ENCODE assay signal across 29 cellular contexts in genomic region chr15:71056111-71056510, GRCh38. TPM values are rescaled to one million over a fixed set of nuclear protein-coding genes. Genes with fewer than 3 reads are reported as not detected.
"Had no signal": no experiment of that assay in that cellular context is flagged by ENCODE, and none has a peak within 500 bp of the region (broad histone marks: within the 10 kb centered on the region; RNA-seq: fewer than 3 reads in every experiment).

No MANE protein-coding gene starts in this region.

- DNase-seq: activated CD4-positive, alpha-beta memory T cell treated with anti-CD3 and anti-CD28 coated beads, Interleukin-2, amount 10 ng/mL, durations not matched to agents 7 days and 5 days; activated CD4-positive, alpha-beta T cell treated with anti-CD3 and anti-CD28 coated beads for 1 hour; activated CD4-positive, alpha-beta T cell treated with anti-CD3 and anti-CD28 coated beads for 48 hours; activated CD4-positive, CD25-positive, alpha-beta regulatory T cell; activated CD8-positive, alpha-beta memory T cell treated with anti-CD3 and anti-CD28 coated beads for 24 hours; activated CD8-positive, alpha-beta memory T cell treated with anti-CD3 and anti-CD28 coated beads, Interleukin-2, amount 10 ng/mL, durations not matched to agents 7 days and 5 days; activated CD8-positive, alpha-beta memory T cell treated with anti-CD3 and anti-CD28 coated beads, Interleukin-2, amount 50 U/mL, for 48 hours; activated effector memory CD4-positive, alpha-beta T cell treated with Interleukin-2 at 50 U/mL for 16 hours; activated naive CD4-positive, alpha-beta T cell treated with anti-CD3 and anti-CD28 coated beads, Interleukin-2, amount 10 ng/mL, durations not matched to agents 7 days and 5 days; activated naive CD8-positive, alpha-beta T cell treated with anti-CD3 and anti-CD28 coated beads, Interleukin-2, amount 50 U/mL, for 24 hours; activated T-cell treated with anti-CD3 and anti-CD28 coated beads, Interleukin-2, amount 50 U/mL, for 48 hours; anterior cingulate cortex; NCI-H1105; NCI-H1417 treated with DMSO at 0.1 percent for 48 hours; NCI-H187 treated with DMSO at 0.1 percent for 48 hours; NCI-H2081; NCI-H2227 treated with DMSO at 0.1 percent for 48 hours; NCI-H446; NCI-H524; NCI-H69; NCI-H82; Right ventricle myocardium superior; T1000; WERI-Rb-1 had no signal

- H3K27me3 ChIP-seq: cardiac muscle cell had no signal

- ATAC-seq: activated CD8-positive, alpha-beta memory T cell treated with anti-CD3 and anti-CD28 coated beads, Interleukin-2, amount 10 ng/mL, durations not matched to agents 7 days and 5 days; activated naive CD8-positive, alpha-beta T cell treated with anti-CD3 and anti-CD28 coated beads, Interleukin-2, amount 50 U/mL, for 24 hours had no signal

- H3K4me3 ChIP-seq: cardiac muscle cell, SK-N-MC had no signal

- H3K27ac ChIP-seq: cardiac muscle cell, RWPE1, WERI-Rb-1 had no signal

- H3K36me3 ChIP-seq: cardiac muscle cell, WERI-Rb-1 had no signal

RNA-seq across cellular contexts. Expression of gene THSD4, which starts 59.2 kb away (rescaled TPM):
- total RNA-seq: activated CD8-positive, alpha-beta memory T cell treated with anti-CD3 and anti-CD28 coated beads, Interleukin-2, amount 10 ng/mL, durations not matched to agents 7 days and 5 days; T-helper 1 cell treated with Interleukin-12 subunit alpha and Interleukin-12 subunit beta and Interleukin-4 antibody, amounts not matched to agents 30 ng/mL and 1 ng/mL, for 36 hours; T-helper 2 cell treated with Interferon-gamma antibody and Interleukin-4, amounts not matched to agents 100 ng/mL and 5 ng/mL, for 36 hours had no signal
